In the genomic region with DNA sequence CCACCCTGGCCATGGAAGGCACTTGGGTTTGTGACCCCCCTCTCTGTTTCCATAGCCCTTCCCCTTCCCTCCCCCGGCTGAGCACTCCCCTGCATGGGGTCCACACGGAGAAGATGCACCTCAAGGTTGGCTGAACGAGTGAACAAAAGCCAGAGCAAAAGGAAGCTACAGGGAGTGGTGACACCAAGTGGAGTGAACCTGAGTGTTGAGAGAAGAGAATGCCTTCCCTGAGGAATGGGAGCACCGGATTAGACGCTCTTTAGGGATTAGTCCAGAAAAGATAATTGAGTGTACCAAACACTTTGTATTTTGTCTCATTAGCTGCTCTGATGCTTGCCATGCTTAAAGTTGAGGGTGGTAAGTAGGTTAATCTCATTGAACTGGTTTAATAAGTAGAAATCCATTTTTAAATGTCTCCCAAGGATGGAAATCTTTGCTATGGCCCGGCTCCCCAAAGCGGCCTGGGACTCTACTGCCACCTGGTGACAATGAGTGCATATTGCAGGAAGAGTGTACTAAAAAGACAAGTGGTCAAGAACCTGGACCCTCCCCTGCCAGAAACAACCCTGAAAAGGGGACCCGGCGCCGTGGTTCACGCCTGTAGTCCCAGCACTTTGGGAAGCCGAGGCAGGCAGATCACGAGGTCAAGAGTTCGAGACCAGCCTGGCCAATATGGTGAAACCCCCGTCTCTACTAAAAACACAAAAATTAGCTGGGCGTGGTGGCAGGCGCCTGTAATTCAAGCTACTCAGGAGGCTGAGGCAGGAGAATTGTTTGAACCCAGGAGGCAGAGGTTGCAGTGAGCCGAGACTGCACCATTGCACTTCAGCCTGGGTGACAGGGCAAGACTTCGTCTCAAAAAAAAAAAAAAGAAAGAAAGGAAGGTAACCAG, we compare ENCODE assay signal across 1 cellular context.
TF ChIP-seq lines count a peak whose summit lies in the region.

No MANE protein-coding gene starts in this region.

TF ChIP-seq in SK-N-SH treated with all-trans-retinoic acid at 6 μM for 48 hours, 23 proteins besides CTCF, POLR2A, EP300 and RAD21 (continued from another document):
- TF ChIP-seq PATZ1 (CRISPR knock-in tag; IDR thresholded peaks at IDR 0.05; ENCODE audit: borderline replicate concordance) (no peak), OSR1 (CRISPR knock-in tag; IDR thresholded peaks at IDR 0.05) (no peak), ZFP3 (CRISPR knock-in tag; IDR thresholded peaks at IDR 0.05) (no peak), ZNF8 (CRISPR knock-in tag; IDR thresholded peaks at IDR 0.05) (no peak), RARB (CRISPR knock-in tag; IDR thresholded peaks at IDR 0.05) (no peak), ARNTL (CRISPR knock-in tag; IDR thresholded peaks at IDR 0.05; ENCODE audit: borderline replicate concordance, low read depth) (no peak)
- TF ChIP-seq, protein P1, sequence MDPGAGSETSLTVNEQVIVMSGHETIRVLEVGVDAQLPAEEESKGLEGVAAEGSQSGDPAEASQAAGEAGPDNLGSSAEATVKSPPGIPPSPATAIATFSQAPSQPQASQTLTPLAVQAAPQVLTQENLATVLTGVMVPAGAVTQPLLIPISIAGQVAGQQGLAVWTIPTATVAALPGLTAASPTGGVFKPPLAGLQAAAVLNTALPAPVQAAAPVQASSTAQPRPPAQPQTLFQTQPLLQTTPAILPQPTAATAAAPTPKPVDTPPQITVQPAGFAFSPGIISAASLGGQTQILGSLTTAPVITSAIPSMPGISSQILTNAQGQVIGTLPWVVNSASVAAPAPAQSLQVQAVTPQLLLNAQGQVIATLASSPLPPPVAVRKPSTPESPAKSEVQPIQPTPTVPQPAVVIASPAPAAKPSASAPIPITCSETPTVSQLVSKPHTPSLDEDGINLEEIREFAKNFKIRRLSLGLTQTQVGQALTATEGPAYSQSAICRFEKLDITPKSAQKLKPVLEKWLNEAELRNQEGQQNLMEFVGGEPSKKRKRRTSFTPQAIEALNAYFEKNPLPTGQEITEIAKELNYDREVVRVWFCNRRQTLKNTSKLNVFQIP (CRISPR knock-in tag; IDR thresholded peaks at IDR 0.05; ENCODE audit: borderline replicate concordance, low read depth), result no peak
